In the genomic region with DNA sequence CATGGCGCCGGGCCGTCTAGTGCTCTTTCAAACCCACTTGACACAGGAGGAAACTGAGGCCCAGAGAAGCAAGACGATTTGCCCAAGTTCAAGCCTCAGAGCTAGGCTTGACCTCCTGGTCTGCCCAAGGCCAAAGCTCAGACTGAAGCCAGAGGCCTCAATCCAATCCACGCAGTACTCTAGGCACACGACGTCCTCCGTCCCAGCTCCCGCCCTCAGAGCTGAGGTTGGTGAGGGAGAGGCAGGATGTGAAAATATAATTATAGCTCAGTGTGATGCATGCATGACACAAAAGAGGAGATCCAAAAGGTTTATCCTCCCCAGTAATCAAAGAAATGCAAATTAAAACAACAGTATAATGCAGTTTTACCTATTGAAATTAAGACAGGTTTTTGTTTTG, we compare ENCODE assay signal across 30 cellular contexts. TPM values are rescaled to one million over a fixed set of nuclear protein-coding genes. Genes with fewer than 3 reads are reported as not detected.
"Had no signal": no experiment of that assay in that cellular context is flagged by ENCODE, and none has a peak within 500 bp of the region (broad histone marks: within the 10 kb centered on the region; RNA-seq: fewer than 3 reads in every experiment).

No MANE protein-coding gene starts in this region.

- H3K36me3 ChIP-seq: WERI-Rb-1 had no signal

- H3K9me3 Mint-ChIP-seq: activated CD4-positive, alpha-beta T cell treated with anti-CD3 and anti-CD28 coated beads, Interleukin-2, amount 10 ng/mL, durations not matched to agents 24 days and 14 days; activated CD8-positive, alpha-beta T cell treated with anti-CD3 and anti-CD28 coated beads for 36 hours; activated naive CD8-positive, alpha-beta T cell treated with anti-CD3 and anti-CD28 coated beads for 36 hours; activated T-cell treated with anti-CD3 and anti-CD28 coated beads, Interleukin-2, amount 50 U/mL, for 72 hours; activated T-helper 17 cell treated with anti-CD3 and anti-CD28 coated beads, Interleukin-2, amount 50 U/mL, for 72 hours had no signal

- H3K27ac ChIP-seq: KMS-11, WERI-Rb-1 had no signal

- H3K4me1 Mint-ChIP-seq: activated CD4-positive, alpha-beta T cell treated with anti-CD3 and anti-CD28 coated beads, Interleukin-2, amount 10 ng/mL, durations not matched to agents 24 days and 14 days; activated naive CD8-positive, alpha-beta T cell treated with anti-CD3 and anti-CD28 coated beads for 36 hours; activated T-helper 17 cell treated with anti-CD3 and anti-CD28 coated beads, Interleukin-2, amount 50 U/mL, for 72 hours had no signal

- H3K4me3 Mint-ChIP-seq: activated CD4-positive, alpha-beta T cell treated with anti-CD3 and anti-CD28 coated beads, Interleukin-2, amount 10 ng/mL, durations not matched to agents 24 days and 14 days; activated CD8-positive, alpha-beta T cell treated with anti-CD3 and anti-CD28 coated beads for 36 hours; activated naive CD8-positive, alpha-beta T cell treated with anti-CD3 and anti-CD28 coated beads for 36 hours; activated T-cell treated with anti-CD3 and anti-CD28 coated beads, Interleukin-2, amount 50 U/mL, for 72 hours; activated T-helper 17 cell treated with anti-CD3 and anti-CD28 coated beads, Interleukin-2, amount 50 U/mL, for 72 hours had no signal

- H3K36me3 Mint-ChIP-seq: activated naive CD8-positive, alpha-beta T cell treated with anti-CD3 and anti-CD28 coated beads for 36 hours had no signal

- DNase-seq: activated CD4-positive, alpha-beta T cell treated with anti-CD3 and anti-CD28 coated beads, Interleukin-2, amount 10 ng/mL, durations not matched to agents 24 days and 14 days; activated CD4-positive, alpha-beta T cell treated with anti-CD3 and anti-CD28 coated beads, Interleukin-2, amount 50 U/mL, for 4 hours; activated CD8-positive, alpha-beta T cell treated with anti-CD3 and anti-CD28 coated beads for 36 hours; activated effector memory CD4-positive, alpha-beta T cell treated with anti-CD3 and anti-CD28 coated beads, Interleukin-2, amount 50 U/mL, for 16 hours; activated naive CD4-positive, alpha-beta T cell; activated naive CD4-positive, alpha-beta T cell treated with anti-CD3 and anti-CD28 coated beads, Interleukin-2, amount 50 U/mL, for 16 hours; activated naive CD8-positive, alpha-beta T cell treated with anti-CD3 and anti-CD28 coated beads for 36 hours; activated T-cell treated with anti-CD3 and anti-CD28 coated beads, Interleukin-2, amount 50 U/mL, for 1 hour; activated T-cell treated with anti-CD3 and anti-CD28 coated beads, Interleukin-2, amount 50 U/mL, for 72 hours; amniotic stem cell; aorta; MM.1S; MV-4-11; NCI-H1092; NCI-H1436 treated with DMSO at 0.1 percent for 48 hours; NCI-H1694 treated with DMSO at 0.1 percent for 48 hours; NCI-H2029; NCI-H345; NCI-H524 treated with DMSO at 0.1 percent for 48 hours; NCI-H748 treated with DMSO at 0.1 percent for 48 hours; NK-92 treated with Interleukin-12 subunit alpha and Interleukin-12 subunit beta, amount 100 ng/mL, for 24 hours; OCI-M1; SIG-M5; T1000; WERI-Rb-1 had no signal

- H3K4me2 ChIP-seq: KMS-11 had no signal

- ATAC-seq: activated CD8-positive, alpha-beta T cell treated with anti-CD3 and anti-CD28 coated beads for 36 hours; activated T-cell treated with anti-CD3 and anti-CD28 coated beads, Interleukin-2, amount 50 U/mL, for 72 hours; activated T-helper 17 cell treated with anti-CD3 and anti-CD28 coated beads, Interleukin-2, amount 50 U/mL, for 72 hours had no signal

- H3K27ac Mint-ChIP-seq: activated CD8-positive, alpha-beta T cell treated with anti-CD3 and anti-CD28 coated beads for 36 hours; activated naive CD8-positive, alpha-beta T cell treated with anti-CD3 and anti-CD28 coated beads for 36 hours; activated T-helper 17 cell treated with anti-CD3 and anti-CD28 coated beads, Interleukin-2, amount 50 U/mL, for 72 hours had no signal

RNA-seq across cellular contexts. Expression of a gene that starts 36.1 kb away (rescaled TPM):
- total RNA-seq: activated CD4-positive, alpha-beta T cell treated with anti-CD3 and anti-CD28 coated beads, Interleukin-2, amount 10 ng/mL, durations not matched to agents 24 days and 14 days; activated CD8-positive, alpha-beta memory T cell treated with anti-CD3 and anti-CD28 coated beads for 36 hours; activated CD8-positive, alpha-beta T cell treated with anti-CD3 and anti-CD28 coated beads for 36 hours; activated naive CD8-positive, alpha-beta T cell treated with anti-CD3 and anti-CD28 coated beads for 36 hours; T-helper 1 cell treated with Interleukin-12 subunit alpha and Interleukin-12 subunit beta and Interleukin-4 antibody, amounts not matched to agents 30 ng/mL and 1 ng/mL, for 36 hours; T-helper 2 cell treated with Interferon-gamma antibody and Interleukin-4, amounts not matched to agents 100 ng/mL and 5 ng/mL, for 36 hours had no signal
